ENCODE assay signal across 9 cellular contexts in the genomic region with DNA sequence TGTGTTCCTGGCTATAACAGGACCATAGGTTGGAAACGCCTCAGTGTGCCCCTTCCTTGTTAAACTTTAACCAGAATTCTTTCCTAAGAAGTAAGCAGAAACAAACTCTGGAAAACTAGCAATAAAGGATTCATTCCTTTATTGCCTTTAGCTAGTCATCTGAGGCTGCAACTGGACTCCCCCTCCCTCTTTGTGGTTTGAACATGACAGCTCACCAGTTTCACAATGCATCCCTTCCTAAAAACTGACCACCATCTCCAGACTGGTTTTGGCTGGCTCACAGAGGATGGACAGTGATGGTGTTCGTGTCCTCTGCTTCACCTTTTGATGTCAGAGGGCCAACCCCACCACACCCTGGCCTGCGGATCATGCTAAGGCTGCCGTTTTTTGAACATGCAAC.
DNase-seq lines count a peak whose midpoint lies in the region; ATAC-seq lines count a peak whose summit lies in the region.
"Had no signal": no experiment of that assay in that cellular context is flagged by ENCODE, and none has a peak within 500 bp of the region (broad histone marks: within the 10 kb centered on the region; RNA-seq: fewer than 3 reads in every experiment).

No MANE protein-coding gene starts in this region.

- H3K27ac Mint-ChIP-seq in dendritic cell treated with granulocyte-macrophage colony-stimulating factor and Interleukin-4, amounts not matched to agents 40 ng/mL and 50 ng/mL, for 4 days = peak overlapping the region; percentile 66
- H3K27ac Mint-ChIP-seq: activated B cell treated with CpG ODN at 0.5 μM for 24 hours had no signal

- intact Hi-C loops in dendritic cell treated with granulocyte-macrophage colony-stimulating factor and Interleukin-4, amounts not matched to agents 40 ng/mL and 50 ng/mL, for 4 days (cut with micrococcal nuclease) = no loop called here

- no peaks in the 10 kb centered on the region for H3K9me3 Mint-ChIP-seq in dendritic cell treated with granulocyte-macrophage colony-stimulating factor and Interleukin-4, amounts not matched to agents 40 ng/mL and 50 ng/mL, for 4 days
- H3K9me3 Mint-ChIP-seq: activated B cell treated with CpG ODN at 0.5 μM for 24 hours had no signal

- no peak for ATAC-seq in GM21526 (IDR thresholded peaks at IDR 0.05; ENCODE audit: low FRiP score, unreplicated experiment)
- ATAC-seq in GM21723 (IDR thresholded peaks at IDR 0.05; ENCODE audit: unreplicated experiment) = no peak
- no peak for ATAC-seq in GM18861 (IDR thresholded peaks at IDR 0.05; ENCODE audit: unreplicated experiment)

- peaks cover 21% of the 10 kb centered on the region for H3K4me1 Mint-ChIP-seq in dendritic cell treated with granulocyte-macrophage colony-stimulating factor and Interleukin-4, amounts not matched to agents 40 ng/mL and 50 ng/mL, for 4 days (ENCODE audit: low read depth)

- H3K4me3 Mint-ChIP-seq in dendritic cell treated with granulocyte-macrophage colony-stimulating factor and Interleukin-4, amounts not matched to agents 40 ng/mL and 50 ng/mL, for 4 days = no peak overlapping the region
- H3K4me3 Mint-ChIP-seq: activated B cell treated with CpG ODN at 0.5 μM for 24 hours had no signal

- DNase-seq in EH (ENCODE audit: low read depth) (peak; percentile 95), HS-27A (ENCODE audit: low read depth) (peak; percentile 66), non-pigmented ciliary epithelial cell (ENCODE audit: low read depth) (peak; percentile 92), DMS 273 treated with DMSO at 0.1 percent for 48 hours (lab: John Stamatoyannopoulos, UW) (no peak)
- DNase-seq: activated B cell treated with CpG ODN at 0.5 μM for 24 hours had no signal

- no peaks in the 10 kb centered on the region for H3K36me3 Mint-ChIP-seq in dendritic cell treated with granulocyte-macrophage colony-stimulating factor and Interleukin-4, amounts not matched to agents 40 ng/mL and 50 ng/mL, for 4 days (ENCODE audit: low read depth)

- H3K27me3 Mint-ChIP-seq in dendritic cell treated with granulocyte-macrophage colony-stimulating factor and Interleukin-4, amounts not matched to agents 40 ng/mL and 50 ng/mL, for 4 days = no peaks in the 10 kb centered on the region
- H3K27me3 Mint-ChIP-seq: activated B cell treated with CpG ODN at 0.5 μM for 24 hours had no signal
